12 cellular contexts compared by ENCODE assay signal in genomic region chr17:14048169-14048568, GRCh38. TPM values are rescaled to one million over a fixed set of nuclear protein-coding genes. Genes with fewer than 3 reads are reported as not detected.
A peak's percentile ranks its signal among the peaks of the same experiment; 100 is the strongest.
DNase-seq lines count a peak whose midpoint lies in the region; ATAC-seq and TF ChIP-seq lines count a peak whose summit lies in the region.
"Had no signal": no experiment of that assay in that cellular context is flagged by ENCODE, and none has a peak within 500 bp of the region (broad histone marks: within the 10 kb centered on the region; RNA-seq: fewer than 3 reads in every experiment).

No MANE protein-coding gene starts in this region.

- peaks cover 48% of the 10 kb centered on the region for H3K36me3 Mint-ChIP-seq in activated T-helper 2 cell treated with anti-CD3 and anti-CD28 coated beads, Interferon-gamma antibody, Interleukin-2, Interleukin-4, amounts not matched to agents 10 μg/mL and 5 μg/mL and 100 μg/mL, durations not matched to agents 14 hours and 24 hours and 36 hours (ENCODE audit: low read depth)

- no peaks in the 10 kb centered on the region for H3K27me3 Mint-ChIP-seq in activated T-helper 2 cell treated with anti-CD3 and anti-CD28 coated beads, Interferon-gamma antibody, Interleukin-2, Interleukin-4, amounts not matched to agents 10 μg/mL and 5 μg/mL and 100 μg/mL, durations not matched to agents 14 hours and 24 hours and 36 hours (ENCODE audit: low read depth)

- TF ChIP-seq CTCF in GM06990 (IDR thresholded peaks at IDR 0.05; ENCODE audit: insufficient read depth, low read length, poor library complexity, severe bottlenecking) = peak; percentile 33
- peak in 4 of 6 experiments; percentile 19 to 51 (median 35) for TF ChIP-seq CTCF in Peyer's patch (IDR thresholded peaks at IDR 0.05)
- peak; percentile 41 for TF ChIP-seq CTCF in fibroblast of villous mesenchyme (IDR thresholded peaks at IDR 0.05; ENCODE audit: insufficient read depth, low read depth, low read length)

- H3K27ac ChIP-seq in Peyer's patch = no peak overlapping the region

- DNase-seq in ACHN = peak; percentile 23
- DNase-seq in GM06990 (ENCODE audit: extremely low read depth, insufficient read length) = no peak
- DNase-seq in Peyer's patch = no peak
- DNase-seq in fibroblast of villous mesenchyme (ENCODE audit: low read depth) = no peak
- DNase-seq in NCI-H2227 (lab: John Stamatoyannopoulos, UW; ENCODE audit: unreplicated experiment) = no peak
- DNase-seq in activated T-helper 2 cell treated with anti-CD3 and anti-CD28 coated beads, Interferon-gamma antibody, Interleukin-2, Interleukin-4, amounts not matched to agents 10 μg/mL and 5 μg/mL and 100 μg/mL, durations not matched to agents 14 hours and 24 hours and 36 hours (ENCODE audit: low spot score) = no peak
- DNase-seq: activated T-cell treated with anti-CD3 and anti-CD28 coated beads, Interleukin-2, amount 50 U/mL, for 4 hours; dermis blood vessel endothelial cell; NCI-H1694; stimulated activated naive CD4-positive, alpha-beta T cell had no signal

- H3K4me3 ChIP-seq in GM06990 (replicated peaks; ENCODE audit: low read depth, low read length) = no peak overlapping the region
- H3K4me3 ChIP-seq in Peyer's patch = no peak overlapping the region
- no peak overlapping the region for H3K4me3 ChIP-seq in fibroblast of villous mesenchyme (ENCODE audit: low read depth, low read length)

- H3K27me3 ChIP-seq in GM06990 (replicated peaks; ENCODE audit: control insufficient read depth, insufficient read depth, low read length) = no peaks in the 10 kb centered on the region
- H3K27me3 ChIP-seq in Peyer's patch = no peaks in the 10 kb centered on the region

- peaks cover 29% of the 10 kb centered on the region for H3K4me1 Mint-ChIP-seq in activated T-helper 2 cell treated with anti-CD3 and anti-CD28 coated beads, Interferon-gamma antibody, Interleukin-2, Interleukin-4, amounts not matched to agents 10 μg/mL and 5 μg/mL and 100 μg/mL, durations not matched to agents 14 hours and 24 hours and 36 hours (ENCODE audit: low read depth)

- H3K36me3 ChIP-seq in GM06990 (ENCODE audit: control insufficient read depth, insufficient read depth, low read length) (peaks cover 2% of the 10 kb centered on the region), Peyer's patch (peaks cover 0 to 12% (median 0%) of the 10 kb centered on the region in 3 donors)

- ATAC-seq in GM21619 (IDR thresholded peaks at IDR 0.05; ENCODE audit: unreplicated experiment) = no peak
- no peak for ATAC-seq in GM19452 (IDR thresholded peaks at IDR 0.05; ENCODE audit: unreplicated experiment)
- ATAC-seq: activated T-cell treated with anti-CD3 and anti-CD28 coated beads, Interleukin-2, amount 50 U/mL, for 4 hours had no signal

- H3K27ac Mint-ChIP-seq in activated T-helper 2 cell treated with anti-CD3 and anti-CD28 coated beads, Interferon-gamma antibody, Interleukin-2, Interleukin-4, amounts not matched to agents 10 μg/mL and 5 μg/mL and 100 μg/mL, durations not matched to agents 14 hours and 24 hours and 36 hours = no peak overlapping the region

- intact Hi-C loops in activated T-helper 2 cell treated with anti-CD3 and anti-CD28 coated beads, Interferon-gamma antibody, Interleukin-2, Interleukin-4, amounts not matched to agents 10 μg/mL and 5 μg/mL and 100 μg/mL, durations not matched to agents 14 hours and 24 hours and 36 hours (cut with micrococcal nuclease) = no loop called here

- in situ Hi-C loops in ACHN (cut with HindIII; ENCODE audit: low pct_ligation_motif_present, low pct_unique_long_range_greater_than_20kb, low sequenced_read_pairs) = no loop called here

- no peaks in the 10 kb centered on the region for H3K9me3 ChIP-seq in Peyer's patch

- H3K9me3 Mint-ChIP-seq in activated T-helper 2 cell treated with anti-CD3 and anti-CD28 coated beads, Interferon-gamma antibody, Interleukin-2, Interleukin-4, amounts not matched to agents 10 μg/mL and 5 μg/mL and 100 μg/mL, durations not matched to agents 14 hours and 24 hours and 36 hours = no peaks in the 10 kb centered on the region
- H3K9me3 Mint-ChIP-seq: activated T-cell treated with anti-CD3 and anti-CD28 coated beads, Interleukin-2, amount 50 U/mL, for 4 hours had no signal

- no peak overlapping the region for H3K4me3 Mint-ChIP-seq in activated T-helper 2 cell treated with anti-CD3 and anti-CD28 coated beads, Interferon-gamma antibody, Interleukin-2, Interleukin-4, amounts not matched to agents 10 μg/mL and 5 μg/mL and 100 μg/mL, durations not matched to agents 14 hours and 24 hours and 36 hours (ENCODE audit: low read depth)
- H3K4me3 Mint-ChIP-seq: activated T-cell treated with anti-CD3 and anti-CD28 coated beads, Interleukin-2, amount 50 U/mL, for 4 hours had no signal

- no peaks in the 10 kb centered on the region for H3K4me1 ChIP-seq in Peyer's patch

- TF ChIP-seq POLR2A in Peyer's patch (IDR thresholded peaks at IDR 0.05) = no peak

RNA-seq across cellular contexts. Expression of gene COX10, which starts 21.1 kb away (rescaled TPM):
- 10 to 100 TPM; 23.9 to 90.9 (median 64.4) TPM for total RNA-seq in Peyer's patch
- total RNA-seq in fibroblast of villous mesenchyme = 13.5 and 15.5 TPM in 2 replicates
- 24.9 and 28.1 TPM in 2 replicates for total RNA-seq in activated T-helper 2 cell treated with anti-CD3 and anti-CD28 coated beads, Interferon-gamma antibody, Interleukin-2, Interleukin-4, amounts not matched to agents 10 μg/mL and 5 μg/mL and 100 μg/mL, durations not matched to agents 14 hours and 24 hours and 36 hours
